Comparison of ENCODE assay signal across 21 cellular contexts in genomic region chr7:130803127-130803526, GRCh38.
"Had no signal": no experiment of that assay in that cellular context is flagged by ENCODE, and none has a peak within 500 bp of the region (broad histone marks: within the 10 kb centered on the region; RNA-seq: fewer than 3 reads in every experiment).

No MANE protein-coding gene starts in this region.

- H3K36me3 ChIP-seq: colonic mucosa, esophagus muscularis mucosa, gastroesophageal sphincter, heart left ventricle, left ventricle myocardium inferior, lower lobe of right lung had no signal

- H3K4me3 Mint-ChIP-seq: dendritic cell treated with granulocyte-macrophage colony-stimulating factor and Interleukin-4, amounts not matched to agents 40 ng/mL and 50 ng/mL, for 4 days; immature natural killer cell; mesothelial cell of epicardium had no signal

- H3K27ac ChIP-seq: colonic mucosa, esophagus muscularis mucosa, foreskin keratinocyte, gastroesophageal sphincter, heart left ventricle, hepatocyte, left ventricle myocardium inferior, lower lobe of right lung had no signal

- H3K4me3 ChIP-seq: colonic mucosa, esophagus muscularis mucosa, gastroesophageal sphincter, heart left ventricle, hepatocyte, left ventricle myocardium inferior, lower lobe of right lung, mucosa of descending colon had no signal

- H2AFZ ChIP-seq: hepatocyte had no signal

- H3K9me3 Mint-ChIP-seq: dendritic cell treated with granulocyte-macrophage colony-stimulating factor and Interleukin-4, amounts not matched to agents 40 ng/mL and 50 ng/mL, for 4 days; immature natural killer cell; mesothelial cell of epicardium had no signal

- H3K4me1 Mint-ChIP-seq: mesothelial cell of epicardium had no signal

- H3K27ac Mint-ChIP-seq: dendritic cell treated with granulocyte-macrophage colony-stimulating factor and Interleukin-4, amounts not matched to agents 40 ng/mL and 50 ng/mL, for 4 days; immature natural killer cell; mesothelial cell of epicardium had no signal

- H3K27me3 ChIP-seq: colonic mucosa, hepatocyte had no signal

- H3K4me1 ChIP-seq: colonic mucosa, esophagus muscularis mucosa, foreskin keratinocyte, gastroesophageal sphincter, heart left ventricle, left ventricle myocardium inferior, lower lobe of right lung had no signal

- DNase-seq: colonic mucosa; cortex of kidney; effector CD8-positive, alpha-beta T cell; foreskin keratinocyte; heart left ventricle; hypothalamus; immature natural killer cell; islet precursor cell; kidney; kidney glomerular epithelial cell; left colon; left ventricle myocardium inferior; lower lobe of right lung; mesenchymal stem cell; mucosa of descending colon had no signal

- ATAC-seq: foreskin keratinocyte, gastroesophageal sphincter, heart left ventricle, left colon, left lobe of liver, lower lobe of right lung, mucosa of descending colon had no signal

- H3K79me2 ChIP-seq: hepatocyte had no signal

- H3K4me2 ChIP-seq: hepatocyte had no signal

- H3K36me3 Mint-ChIP-seq: immature natural killer cell, mesothelial cell of epicardium had no signal
